In the genomic region with DNA sequence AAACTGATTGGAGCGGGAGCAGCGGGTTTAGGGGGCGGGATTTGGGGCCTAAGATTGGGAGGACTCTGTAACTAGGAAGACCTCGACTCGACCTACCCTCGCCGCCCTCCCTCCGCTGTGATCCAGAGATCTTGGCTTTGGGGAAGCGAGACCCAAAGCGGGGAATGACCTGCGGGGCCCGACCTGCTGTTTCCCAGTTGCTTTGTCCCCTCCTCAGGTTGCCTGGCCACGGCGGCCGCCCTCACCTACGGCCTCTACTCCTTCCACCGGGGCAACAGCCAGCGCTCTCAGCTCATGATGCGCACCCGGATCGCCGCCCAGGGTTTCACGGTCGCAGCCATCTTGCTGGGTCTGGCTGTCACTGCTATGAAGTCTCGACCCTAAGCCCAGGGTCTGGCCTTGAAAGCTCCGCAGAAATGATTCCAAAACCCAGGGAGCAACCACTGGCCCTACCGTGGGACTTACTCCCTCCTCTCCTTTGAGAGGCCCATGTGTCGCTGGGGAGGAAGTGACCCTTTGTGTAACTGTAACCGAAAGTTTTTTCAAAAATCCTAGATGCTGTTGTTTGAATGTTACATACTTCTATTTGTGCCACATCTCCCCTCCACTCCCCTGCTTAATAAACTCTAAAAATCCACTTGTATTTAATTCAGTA, we compare ENCODE assay signal across 1 cellular context.
TF ChIP-seq lines count a peak whose summit lies in the region.

No MANE protein-coding gene starts in this region.

TF ChIP-seq in WTC11, 78 proteins besides CTCF, POLR2A, EP300 and RAD21 (continued from another document):
- TF ChIP-seq PRDM15 (CRISPR knock-in tag; IDR thresholded peaks at IDR 0.05): peak; percentile 51
